In genomic region chr2:62206024-62206423, GRCh38 we compare ENCODE assay signal across 1 cellular context.
TF ChIP-seq lines count a peak whose summit lies in the region.

No MANE protein-coding gene starts in this region.

TF ChIP-seq in GM12878, 131 proteins besides CTCF, POLR2A, EP300 and RAD21 (continued from another document):
- TF ChIP-seq TBL1XR1 (IDR thresholded peaks at IDR 0.05; ENCODE audit: low read depth, low read length) (no peak), SIN3A (IDR thresholded peaks at IDR 0.05; ENCODE audit: low read depth, low read length) (no peak), ZNF622 (IDR thresholded peaks at IDR 0.05) (no peak), CHD4 (IDR thresholded peaks at IDR 0.05) (no peak), SMAD5 (IDR thresholded peaks at IDR 0.05; ENCODE audit: low read depth) (no peak), RCOR1 (conservative IDR thresholded peaks at IDR 0.05; ENCODE audit: low read depth, low read length) (no peak), MAX (IDR thresholded peaks at IDR 0.05; ENCODE audit: low read depth, low read length) (no peak), CBFB (IDR thresholded peaks at IDR 0.05; ENCODE audit: low read depth) (no peak), FOXK2 (IDR thresholded peaks at IDR 0.05) (no peak), ATF3 (IDR thresholded peaks at IDR 0.05; ENCODE audit: borderline replicate concordance, extremely low read depth, low read depth, low read length) (no peak), NR2C2 (IDR thresholded peaks at IDR 0.05; ENCODE audit: borderline replicate concordance, control insufficient read depth, insufficient read length, low read depth) (no peak)
